In the genomic region with DNA sequence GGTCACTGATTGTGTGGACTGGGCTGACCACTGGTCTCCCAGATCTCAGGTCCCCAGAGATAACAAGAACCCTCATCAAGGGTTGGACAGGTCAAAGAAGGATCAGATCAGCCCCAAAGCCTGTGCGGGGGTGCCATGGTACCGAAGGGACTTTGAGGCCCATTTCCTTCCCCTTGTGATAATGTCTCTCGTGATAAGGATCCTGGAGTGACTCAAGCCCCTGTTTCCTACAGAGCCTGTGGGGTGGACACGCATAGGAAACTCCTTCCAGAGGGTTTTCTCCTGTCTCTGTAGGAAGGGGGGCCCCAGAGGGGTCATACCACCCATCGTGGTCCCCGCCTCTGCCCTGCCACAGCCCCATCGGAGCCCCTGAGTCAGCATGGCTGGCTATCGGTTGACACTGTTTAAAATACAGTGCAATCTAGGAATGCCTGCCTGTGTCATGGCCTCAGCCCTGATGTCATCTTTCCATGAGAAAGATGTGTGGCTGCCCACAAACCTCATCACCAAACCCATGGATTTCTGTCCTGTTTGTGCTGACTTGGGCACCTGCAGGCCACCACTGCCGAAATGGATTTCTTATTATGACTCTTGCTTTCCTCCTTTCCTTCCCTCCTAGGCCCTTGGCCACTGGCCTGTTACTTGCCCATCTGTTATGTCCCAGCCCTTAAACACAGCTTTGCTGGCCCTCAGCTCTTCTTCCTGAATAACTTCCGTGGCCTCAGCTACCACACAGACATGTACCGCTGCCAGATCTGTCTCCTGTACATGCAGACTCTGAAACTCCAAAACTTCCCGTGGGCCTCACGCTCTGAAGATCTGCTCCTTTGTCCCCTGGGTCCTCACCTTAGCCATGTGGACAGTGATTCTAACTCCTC, we compare ENCODE assay signal across 13 cellular contexts. TPM values are rescaled to one million over a fixed set of nuclear protein-coding genes. Genes with fewer than 3 reads are reported as not detected.
A peak's percentile ranks its signal among the peaks of the same experiment; 100 is the strongest.
DNase-seq lines count a peak whose midpoint lies in the region; ATAC-seq and TF ChIP-seq lines count a peak whose summit lies in the region.
"Had no signal": no experiment of that assay in that cellular context is flagged by ENCODE, and none has a peak within 500 bp of the region (broad histone marks: within the 10 kb centered on the region; RNA-seq: fewer than 3 reads in every experiment).

No MANE protein-coding gene starts in this region.

- H3K9me3 Mint-ChIP-seq in stimulated activated naive B cell treated with anti-CD40 and anti-IgM and Interleukin-4, amounts not matched to agents 10 μg/mL and 1 μg/mL and 100 μg/mL, for 72 hours: no peaks in the 10 kb centered on the region

- peak overlapping the region; percentile 82 for H3K27ac Mint-ChIP-seq in stimulated activated naive B cell treated with anti-CD40 and anti-IgM and Interleukin-4, amounts not matched to agents 10 μg/mL and 1 μg/mL and 100 μg/mL, for 72 hours

- TF ChIP-seq CTCF in foreskin fibroblast (IDR thresholded peaks at IDR 0.05; ENCODE audit: low read depth, low read length): no peak

- intact Hi-C loops in Right ventricle myocardium superior (cut with DNase I): no loop called here

- DNase-seq in activated naive CD4-positive, alpha-beta T cell treated with Interleukin-2 at 50 U/mL for 16 hours: peak; percentile 72
- DNase-seq in activated naive CD4-positive, alpha-beta T cell (lab: John Stamatoyannopoulos, UW): no peak
- peak; percentile 74 to 80 for DNase-seq in activated CD4-positive, alpha-beta T cell treated with anti-CD3 and anti-CD28 coated beads, Interleukin-2, amount 50 U/mL, for 48 hours
- peak; percentile 22 to 52 for DNase-seq in foreskin fibroblast
- no peak for DNase-seq in stimulated activated naive B cell treated with anti-CD40 and anti-IgM and Interleukin-4, amounts not matched to agents 10 μg/mL and 1 μg/mL and 100 μg/mL, for 72 hours
- no peak for DNase-seq in Right ventricle myocardium superior
- DNase-seq: AML-193, amniotic stem cell, KG1 had no signal

- H3K36me3 Mint-ChIP-seq in stimulated activated naive B cell treated with anti-CD40 and anti-IgM and Interleukin-4, amounts not matched to agents 10 μg/mL and 1 μg/mL and 100 μg/mL, for 72 hours: peaks cover 13 to 22% of the 10 kb centered on the region in 2 donors

- peaks cover 53 to 94% of the 10 kb centered on the region in 2 donors for H3K4me1 Mint-ChIP-seq in stimulated activated naive B cell treated with anti-CD40 and anti-IgM and Interleukin-4, amounts not matched to agents 10 μg/mL and 1 μg/mL and 100 μg/mL, for 72 hours

- H3K27me3 Mint-ChIP-seq in stimulated activated naive B cell treated with anti-CD40 and anti-IgM and Interleukin-4, amounts not matched to agents 10 μg/mL and 1 μg/mL and 100 μg/mL, for 72 hours: no peaks in the 10 kb centered on the region

- no peak overlapping the region for H3K4me3 ChIP-seq in foreskin fibroblast (ENCODE audit: low read depth in 1 of 2, low read length in 2 of 2)

- peak overlapping the region in 1 of 2 donors; percentile 32 for H3K4me3 Mint-ChIP-seq in stimulated activated naive B cell treated with anti-CD40 and anti-IgM and Interleukin-4, amounts not matched to agents 10 μg/mL and 1 μg/mL and 100 μg/mL, for 72 hours

- ATAC-seq in stimulated activated naive B cell treated with anti-CD40 and anti-IgM and Interleukin-4, amounts not matched to agents 10 μg/mL and 1 μg/mL and 100 μg/mL, for 72 hours (replicated peaks): peak in 1 of 2 donors; percentile 27
- ATAC-seq in HG02610 (IDR thresholded peaks at IDR 0.05; ENCODE audit: unreplicated experiment) (no peak), HG03520 (IDR thresholded peaks at IDR 0.05; ENCODE audit: unreplicated experiment) (no peak), Right ventricle myocardium superior (ENCODE audit: poor library complexity) (no peak)

RNA-seq across cellular contexts. Expression of gene CSF2, which starts 2.9 kb away (rescaled TPM):
- total RNA-seq in Right ventricle myocardium superior: not detected
- total RNA-seq: lower leg skin, NCI-H460 had no signal

RNA-seq across cellular contexts. Expression of gene IL3, which starts 10.2 kb away (rescaled TPM):
- not detected for total RNA-seq in Right ventricle myocardium superior
- total RNA-seq: lower leg skin, NCI-H460 had no signal

RNA-seq across cellular contexts. Expression of gene ACSL6, which starts 59.2 kb away (rescaled TPM):
- total RNA-seq in Right ventricle myocardium superior: 3.0 TPM

Comparison
In these comparisons a context has a peak if more than half of its experiments do, and no peak if none do; other contexts are left out.
1. DNase-seq: peak in activated naive CD4-positive, alpha-beta T cell treated with Interleukin-2 at 50 U/mL for 16 hours (single experiment), activated CD4-positive, alpha-beta T cell treated with anti-CD3 and anti-CD28 coated beads, Interleukin-2, amount 50 U/mL, for 48 hours (2 of 2) and foreskin fibroblast (2 of 2); none in activated naive CD4-positive, alpha-beta T cell (0 of 4), stimulated activated naive B cell treated with anti-CD40 and anti-IgM and Interleukin-4, amounts not matched to agents 10 μg/mL and 1 μg/mL and 100 μg/mL, for 72 hours (single experiment) and Right ventricle myocardium superior (single experiment).